ENCODE assay signal across 7 cellular contexts in genomic region chr20:35855641-35856040, GRCh38.
DNase-seq lines count a peak whose midpoint lies in the region; ATAC-seq, FAIRE-seq and TF ChIP-seq lines count a peak whose summit lies in the region.
"Not testable (repeated sequence)": the region's sequence is repeated elsewhere in the genome, so short reads cannot be mapped to it uniquely, and the experiment has no call there.

No MANE protein-coding gene starts in this region.

- TF ChIP-seq POLR2A in A549 (IDR thresholded peaks at IDR 0.05; ENCODE audit: low read length), result not testable (repeated sequence)

- intact Hi-C loops in CD4-positive, alpha-beta T cell (cut with DNase I, micrococcal nuclease), result not testable (repeated sequence)

- not testable (repeated sequence) for ATAC-seq in A549; CD4-positive, alpha-beta T cell (ENCODE audit: poor library complexity); GM23338; RWPE2 (ENCODE audit: low read depth); activated T-cell treated with anti-CD3 and anti-CD28 coated beads, Interleukin-2, amount 50 U/mL, for 72 hours (replicated peaks in 1 of 2); memory B cell (ENCODE audit: low read depth)

- H4K20me1 ChIP-seq in GM23338 (replicated peaks; ENCODE audit: insufficient read depth), result not testable (repeated sequence)

- H3K79me2 ChIP-seq in GM23338 (replicated peaks; ENCODE audit: insufficient read depth), result not testable (repeated sequence)

- not testable (repeated sequence) for DNase-seq in A549 (ENCODE audit: low read depth in 1 of 2, low spot score in 1 of 2); CD4-positive, alpha-beta T cell; GM23338 (ENCODE audit: low spot score); RWPE2 (ENCODE audit: low spot score); activated T-cell treated with anti-CD3 and anti-CD28 coated beads, Interleukin-2, amount 50 U/mL, for 72 hours; memory B cell (ENCODE audit: low spot score in 2 of 2); progenitor cell of endocrine pancreas (ENCODE audit: low spot score, unreplicated experiment)

- not testable (repeated sequence) for H3K4me2 ChIP-seq in A549, GM23338

- POLR2A ChIA-PET in A549 (lab: Yijun Ruan, JAX), result interaction anchor here (0.5 kb wide), 1 partner anchor 142 kb away, joined by 13 read pairs; no protein-coding TSS in a partner anchor
- POLR2A ChIA-PET in CD4-positive, alpha-beta T cell (lab: Charles Lee), result interaction anchor here (1.4 kb wide), 1 partner anchor 113 kb away, joined by 10 read pairs; the partner anchor contains the start of gene RBM39

- not testable (repeated sequence) for H3K9me3 Mint-ChIP-seq in CD4-positive, alpha-beta T cell; GM23338; activated T-cell treated with anti-CD3 and anti-CD28 coated beads, Interleukin-2, amount 50 U/mL, for 72 hours; memory B cell; progenitor cell of endocrine pancreas (ENCODE audit: low read depth)

- H3K27me3 Mint-ChIP-seq in CD4-positive, alpha-beta T cell; GM23338 (ENCODE audit: insufficient read depth, low read depth, poor library complexity); activated T-cell treated with anti-CD3 and anti-CD28 coated beads, Interleukin-2, amount 50 U/mL, for 72 hours (ENCODE audit: low read depth); memory B cell; progenitor cell of endocrine pancreas: not testable (repeated sequence)

- 94% methylated on average over 4 of the region's 4 CpGs for WGBS in A549 (ENCODE audit: missing lambda C conversion rate)

- H3K36me3 Mint-ChIP-seq in CD4-positive, alpha-beta T cell (ENCODE audit: low read depth), result peaks cover 75% of the 10 kb centered on the region
- H3K36me3 Mint-ChIP-seq in GM23338 (ENCODE audit: low read depth), result peaks cover 22% of the 10 kb centered on the region
- H3K36me3 Mint-ChIP-seq in activated T-cell treated with anti-CD3 and anti-CD28 coated beads, Interleukin-2, amount 50 U/mL, for 72 hours (ENCODE audit: insufficient read depth in 2 of 2), result not testable (repeated sequence)
- H3K36me3 Mint-ChIP-seq in memory B cell, result peaks cover 21% of the 10 kb centered on the region
- peaks cover 14% of the 10 kb centered on the region for H3K36me3 Mint-ChIP-seq in progenitor cell of endocrine pancreas (ENCODE audit: insufficient read depth)

- H3K27ac ChIP-seq in A549 (peak overlapping the region; percentile 14 to 64; a peak in 3 of 6 replicates), GM23338 (ENCODE audit: low read depth) (0 out of 2 replicates have a peak overlapping the region, but pooled peaks have one; percentile 56), RWPE2 (ENCODE audit: poor library complexity, severe bottlenecking) (peak overlapping the region; percentile 34)
- H3K27ac ChIP-seq in CD4-positive, alpha-beta T cell (ENCODE audit: low read depth, low read length), result not testable (repeated sequence)

- not testable (repeated sequence) for H3K4me3 Mint-ChIP-seq in CD4-positive, alpha-beta T cell; GM23338; activated T-cell treated with anti-CD3 and anti-CD28 coated beads, Interleukin-2, amount 50 U/mL, for 72 hours; memory B cell; progenitor cell of endocrine pancreas (ENCODE audit: low read depth)

- peaks cover 28% of the 10 kb centered on the region for H3K4me1 ChIP-seq in A549
- not testable (repeated sequence) for H3K4me1 ChIP-seq in GM23338 (ENCODE audit: insufficient read depth)
- peaks cover 17% of the 10 kb centered on the region for H3K4me1 ChIP-seq in RWPE2 (ENCODE audit: insufficient read depth, poor library complexity, severe bottlenecking)

- TF ChIP-seq CTCF in A549 (IDR thresholded peaks at IDR 0.05); CD4-positive, alpha-beta T cell (IDR thresholded peaks at IDR 0.05); GM23338 (conservative IDR thresholded peaks at IDR 0.05; ENCODE audit: low read depth in 2 of 2); RWPE2 (IDR thresholded peaks at IDR 0.05; ENCODE audit: poor library complexity, severe bottlenecking); progenitor cell of endocrine pancreas (IDR thresholded peaks at IDR 0.05; ENCODE audit: unreplicated experiment): not testable (repeated sequence)

- FAIRE-seq in A549 (lab: Jason Lieb, UNC), result not testable (repeated sequence)

- not testable (repeated sequence) for H3K27me3 ChIP-seq in CD4-positive, alpha-beta T cell (ENCODE audit: control insufficient read depth, insufficient read depth, low read length); GM23338 (ENCODE audit: insufficient read depth); RWPE2 (ENCODE audit: insufficient read depth, poor library complexity, severe bottlenecking)

- H3K4me1 Mint-ChIP-seq in CD4-positive, alpha-beta T cell (ENCODE audit: low read depth), result peaks cover 17% of the 10 kb centered on the region
- not testable (repeated sequence) for H3K4me1 Mint-ChIP-seq in GM23338; activated T-cell treated with anti-CD3 and anti-CD28 coated beads, Interleukin-2, amount 50 U/mL, for 72 hours (ENCODE audit: low read depth)
- peaks cover 15% of the 10 kb centered on the region for H3K4me1 Mint-ChIP-seq in memory B cell
- H3K4me1 Mint-ChIP-seq in progenitor cell of endocrine pancreas (ENCODE audit: low read depth), result peaks cover 28% of the 10 kb centered on the region

- CTCF ChIA-PET in A549 (lab: Yijun Ruan, JAX), result interaction anchor here (1.4 to 2.2 kb wide), 2 partner anchors 99 to 121 kb away, joined by 4 to 7 read pairs; partner anchors contain the start of gene SCAND1
- CTCF ChIA-PET in CD4-positive, alpha-beta T cell (lab: Charles Lee), result not testable (repeated sequence)

- H3K9me3 ChIP-seq in A549; CD4-positive, alpha-beta T cell (ENCODE audit: control insufficient read depth, low read length); RWPE2 (ENCODE audit: severe bottlenecking): not testable (repeated sequence)

- not testable (repeated sequence) for TF ChIP-seq EP300 in A549 (IDR thresholded peaks at IDR 0.05)

- H3K27ac Mint-ChIP-seq in CD4-positive, alpha-beta T cell, result peak overlapping the region; percentile 12
- not testable (repeated sequence) for H3K27ac Mint-ChIP-seq in GM23338
- H3K27ac Mint-ChIP-seq in activated T-cell treated with anti-CD3 and anti-CD28 coated beads, Interleukin-2, amount 50 U/mL, for 72 hours, result peak overlapping the region; percentile 7
- H3K27ac Mint-ChIP-seq in memory B cell, result peak overlapping the region; percentile 32
- peak overlapping the region; percentile 51 for H3K27ac Mint-ChIP-seq in progenitor cell of endocrine pancreas

- H3F3A ChIP-seq in GM23338 (replicated peaks; ENCODE audit: low read depth), result not testable (repeated sequence)

- H3K36me3 ChIP-seq in GM23338 (ENCODE audit: insufficient read depth), result not testable (repeated sequence)
- H3K36me3 ChIP-seq in RWPE2 (ENCODE audit: low read depth), result peaks cover 23% of the 10 kb centered on the region

- not testable (repeated sequence) for H3K4me3 ChIP-seq in A549; GM23338; RWPE2 (ENCODE audit: severe bottlenecking)

- H3K9me2 ChIP-seq in GM23338 (ENCODE audit: insufficient read depth), result not testable (repeated sequence)

- H2AFZ ChIP-seq in GM23338, result not testable (repeated sequence)

- TF ChIP-seq RAD21 in A549 (conservative IDR thresholded peaks at IDR 0.05 in 1 of 2, IDR thresholded peaks at IDR 0.05 in 1 of 2), result not testable (repeated sequence)
